ENCODE assay signal across 1 cellular context in the genomic region with DNA sequence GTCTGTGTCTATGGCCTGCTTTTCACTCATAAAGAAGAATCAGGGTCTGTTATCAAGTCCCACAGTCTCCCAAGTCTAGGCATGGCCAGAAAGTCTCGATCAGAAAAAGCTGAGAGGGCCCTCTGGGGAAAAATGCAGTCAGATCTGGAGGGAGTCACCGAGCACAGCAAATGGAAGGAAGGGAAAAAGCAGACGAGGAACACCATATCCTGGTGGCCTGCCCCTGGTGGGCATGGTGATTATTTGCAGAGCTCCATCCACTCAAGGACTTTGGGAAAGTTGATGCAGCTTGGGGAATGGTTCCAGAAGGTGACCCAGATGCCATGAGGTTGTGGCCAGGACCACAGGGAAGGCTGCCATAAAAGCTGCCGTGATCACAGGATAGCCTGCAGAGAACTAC.
TF ChIP-seq lines count a peak whose summit lies in the region.

No MANE protein-coding gene starts in this region.

TF ChIP-seq in GM23338, 12 proteins besides CTCF, POLR2A, EP300 and RAD21 (continued from another document):
- TF ChIP-seq, protein P1, sequence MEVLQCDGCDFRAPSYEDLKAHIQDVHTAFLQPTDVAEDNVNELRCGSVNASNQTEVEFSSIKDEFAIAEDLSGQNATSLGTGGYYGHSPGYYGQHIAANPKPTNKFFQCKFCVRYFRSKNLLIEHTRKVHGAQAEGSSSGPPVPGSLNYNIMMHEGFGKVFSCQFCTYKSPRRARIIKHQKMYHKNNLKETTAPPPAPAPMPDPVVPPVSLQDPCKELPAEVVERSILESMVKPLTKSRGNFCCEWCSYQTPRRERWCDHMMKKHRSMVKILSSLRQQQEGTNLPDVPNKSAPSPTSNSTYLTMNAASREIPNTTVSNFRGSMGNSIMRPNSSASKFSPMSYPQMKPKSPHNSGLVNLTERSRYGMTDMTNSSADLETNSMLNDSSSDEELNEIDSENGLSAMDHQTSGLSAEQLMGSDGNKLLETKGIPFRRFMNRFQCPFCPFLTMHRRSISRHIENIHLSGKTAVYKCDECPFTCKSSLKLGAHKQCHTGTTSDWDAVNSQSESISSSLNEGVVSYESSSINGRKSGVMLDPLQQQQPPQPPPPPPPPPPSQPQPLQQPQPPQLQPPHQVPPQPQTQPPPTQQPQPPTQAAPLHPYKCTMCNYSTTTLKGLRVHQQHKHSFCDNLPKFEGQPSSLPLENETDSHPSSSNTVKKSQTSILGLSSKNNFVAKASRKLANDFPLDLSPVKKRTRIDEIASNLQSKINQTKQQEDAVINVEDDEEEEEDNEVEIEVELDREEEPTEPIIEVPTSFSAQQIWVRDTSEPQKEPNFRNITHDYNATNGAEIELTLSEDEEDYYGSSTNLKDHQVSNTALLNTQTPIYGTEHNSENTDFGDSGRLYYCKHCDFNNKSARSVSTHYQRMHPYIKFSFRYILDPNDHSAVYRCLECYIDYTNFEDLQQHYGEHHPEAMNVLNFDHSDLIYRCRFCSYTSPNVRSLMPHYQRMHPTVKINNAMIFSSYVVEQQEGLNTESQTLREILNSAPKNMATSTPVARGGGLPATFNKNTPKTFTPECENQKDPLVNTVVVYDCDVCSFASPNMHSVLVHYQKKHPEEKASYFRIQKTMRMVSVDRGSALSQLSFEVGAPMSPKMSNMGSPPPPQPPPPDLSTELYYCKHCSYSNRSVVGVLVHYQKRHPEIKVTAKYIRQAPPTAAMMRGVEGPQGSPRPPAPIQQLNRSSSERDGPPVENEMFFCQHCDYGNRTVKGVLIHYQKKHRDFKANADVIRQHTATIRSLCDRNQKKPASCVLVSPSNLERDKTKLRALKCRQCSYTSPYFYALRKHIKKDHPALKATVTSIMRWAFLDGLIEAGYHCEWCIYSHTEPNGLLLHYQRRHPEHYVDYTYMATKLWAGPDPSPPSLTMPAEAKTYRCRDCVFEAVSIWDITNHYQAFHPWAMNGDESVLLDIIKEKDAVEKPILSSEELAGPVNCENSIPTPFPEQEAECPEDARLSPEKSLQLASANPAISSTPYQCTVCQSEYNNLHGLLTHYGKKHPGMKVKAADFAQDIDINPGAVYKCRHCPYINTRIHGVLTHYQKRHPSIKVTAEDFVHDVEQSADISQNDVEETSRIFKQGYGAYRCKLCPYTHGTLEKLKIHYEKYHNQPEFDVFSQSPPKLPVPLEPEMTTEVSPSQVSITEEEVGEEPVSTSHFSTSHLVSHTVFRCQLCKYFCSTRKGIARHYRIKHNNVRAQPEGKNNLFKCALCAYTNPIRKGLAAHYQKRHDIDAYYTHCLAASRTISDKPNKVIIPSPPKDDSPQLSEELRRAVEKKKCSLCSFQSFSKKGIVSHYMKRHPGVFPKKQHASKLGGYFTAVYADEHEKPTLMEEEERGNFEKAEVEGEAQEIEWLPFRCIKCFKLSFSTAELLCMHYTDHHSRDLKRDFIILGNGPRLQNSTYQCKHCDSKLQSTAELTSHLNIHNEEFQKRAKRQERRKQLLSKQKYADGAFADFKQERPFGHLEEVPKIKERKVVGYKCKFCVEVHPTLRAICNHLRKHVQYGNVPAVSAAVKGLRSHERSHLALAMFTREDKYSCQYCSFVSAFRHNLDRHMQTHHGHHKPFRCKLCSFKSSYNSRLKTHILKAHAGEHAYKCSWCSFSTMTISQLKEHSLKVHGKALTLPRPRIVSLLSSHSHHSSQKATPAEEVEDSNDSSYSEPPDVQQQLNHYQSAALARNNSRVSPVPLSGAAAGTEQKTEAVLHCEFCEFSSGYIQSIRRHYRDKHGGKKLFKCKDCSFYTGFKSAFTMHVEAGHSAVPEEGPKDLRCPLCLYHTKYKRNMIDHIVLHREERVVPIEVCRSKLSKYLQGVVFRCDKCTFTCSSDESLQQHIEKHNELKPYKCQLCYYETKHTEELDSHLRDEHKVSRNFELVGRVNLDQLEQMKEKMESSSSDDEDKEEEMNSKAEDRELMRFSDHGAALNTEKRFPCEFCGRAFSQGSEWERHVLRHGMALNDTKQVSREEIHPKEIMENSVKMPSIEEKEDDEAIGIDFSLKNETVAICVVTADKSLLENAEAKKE (CRISPR knock-in tag; IDR thresholded peaks at IDR 0.05) = no peak
- TF ChIP-seq NANOG (IDR thresholded peaks at IDR 0.05; ENCODE audit: borderline replicate concordance) (no peak), ZNF114 (CRISPR knock-in tag; IDR thresholded peaks at IDR 0.05) (no peak)
